Comparison of ENCODE assay signal across 29 cellular contexts in the genomic region with DNA sequence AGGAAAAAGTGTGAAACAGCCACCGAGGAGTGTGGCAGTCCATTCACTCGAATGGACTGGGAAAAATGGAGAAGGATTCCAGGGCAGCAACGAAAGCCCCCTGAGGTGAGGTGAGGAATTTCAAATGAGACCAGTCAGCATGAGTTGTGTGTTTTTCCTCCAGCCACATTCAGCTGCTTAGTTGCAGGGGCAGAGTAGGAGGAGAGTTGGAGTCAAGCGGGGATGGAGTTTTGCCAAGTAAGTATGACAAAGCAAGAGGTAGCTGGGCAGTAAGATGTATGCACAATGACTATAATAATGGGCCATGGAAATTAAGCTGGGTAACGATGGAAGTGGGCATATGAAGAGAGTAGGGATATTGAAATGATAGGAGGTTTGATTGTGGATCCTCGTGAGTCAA.
DNase-seq lines count a peak whose midpoint lies in the region; ATAC-seq and TF ChIP-seq lines count a peak whose summit lies in the region.
"Had no signal": no experiment of that assay in that cellular context is flagged by ENCODE, and none has a peak within 500 bp of the region (broad histone marks: within the 10 kb centered on the region; RNA-seq: fewer than 3 reads in every experiment).

No MANE protein-coding gene starts in this region.

- H3K9me3 ChIP-seq in smooth muscle cell (replicated peaks; ENCODE audit: low read depth), result no peaks in the 10 kb centered on the region
- H3K9me3 ChIP-seq: neutrophil, Peyer's patch, psoas muscle had no signal

- DNase-seq in ELF-1 (ENCODE audit: low read depth, low spot score) (peak; percentile 59), M059J (ENCODE audit: low read depth) (peak; percentile 50), astrocyte of the spinal cord (ENCODE audit: low read depth, low spot score) (peak; percentile 46), iPS-NIHi7 (ENCODE audit: extremely low spot score) (peak; percentile 48), LoVo (ENCODE audit: low spot score) (no peak), smooth muscle cell (lab: John Stamatoyannopoulos, UW; ENCODE audit: unreplicated experiment) (no peak)
- no peak for DNase-seq in stimulated activated CD4-positive, alpha-beta T cell treated with anti-CD3 and anti-CD28 coated beads, Interleukin-2, amount 100 ng/mL, for 48 hours
- DNase-seq: activated CD4-positive, alpha-beta T cell treated with anti-CD3 and anti-CD28 coated beads, Interleukin-2, amount 10 ng/mL, durations not matched to agents 7 days and 5 days; activated effector memory CD4-positive, alpha-beta T cell treated with Interleukin-2 at 50 U/mL for 16 hours; CD8-positive, alpha-beta T cell; effector CD8-positive, alpha-beta T cell; glutamatergic neuron; KBM-7; naive B cell; NCI-H1930; NCI-H2171 treated with DMSO at 0.1 percent for 48 hours; NCI-H524 treated with DMSO at 0.1 percent for 48 hours; Peyer's patch; psoas muscle; SIG-M5; stimulated activated CD4-positive, alpha-beta T cell treated with anti-CD3 and anti-CD28 coated beads, Interleukin-4, amount 100 ng/mL, for 4 hours; T1000; trophoblast cell; WERI-Rb-1 had no signal

- H3K9ac ChIP-seq in smooth muscle cell (ENCODE audit: low read depth), result no peak overlapping the region

- ATAC-seq in HG02852 (IDR thresholded peaks at IDR 0.05; ENCODE audit: unreplicated experiment), result no peak
- ATAC-seq: CD8-positive, alpha-beta T cell; psoas muscle; sciatic nerve had no signal

- TF ChIP-seq CTCF in astrocyte of the spinal cord (IDR thresholded peaks at IDR 0.05; ENCODE audit: low read depth, low read length) (no peak), smooth muscle cell (IDR thresholded peaks at IDR 0.05; ENCODE audit: borderline replicate concordance, insufficient read depth, poor library complexity, severe bottlenecking) (no peak)

- H3K4me1 ChIP-seq in smooth muscle cell (ENCODE audit: low read depth), result no peaks in the 10 kb centered on the region
- H3K4me1 ChIP-seq: Peyer's patch, psoas muscle had no signal

- no peaks in the 10 kb centered on the region for H3F3A ChIP-seq in smooth muscle cell (ENCODE audit: low read depth)

- H3K4me3 ChIP-seq in astrocyte of the spinal cord (ENCODE audit: low read depth, low read length) (no peak overlapping the region), smooth muscle cell (no peak overlapping the region)
- H3K4me3 ChIP-seq: coronary artery, Peyer's patch, psoas muscle had no signal

- H3K27ac ChIP-seq in smooth muscle cell (ENCODE audit: low read depth), result no peak overlapping the region
- H3K27ac ChIP-seq: coronary artery, epithelial cell of prostate, neutrophil, Peyer's patch, psoas muscle, WERI-Rb-1 had no signal

- no peak overlapping the region for H2AFZ ChIP-seq in smooth muscle cell (ENCODE audit: low read depth)

- H3K79me2 ChIP-seq in smooth muscle cell (ENCODE audit: low read depth), result no peaks in the 10 kb centered on the region

- WGBS in smooth muscle cell (ENCODE audit: low lambda C conversion rate), result 75% methylated on average over 6 of the region's 6 CpGs

- H3K4me2 ChIP-seq in smooth muscle cell, result no peak overlapping the region

- no peaks in the 10 kb centered on the region for H3K27me3 ChIP-seq in smooth muscle cell (ENCODE audit: low read depth)
- H3K27me3 ChIP-seq: Peyer's patch had no signal

- H4K20me1 ChIP-seq in smooth muscle cell (ENCODE audit: low read depth), result no peaks in the 10 kb centered on the region

- in situ Hi-C loops in astrocyte of the spinal cord (cut with HindIII; ENCODE audit: low sequenced_read_pairs), result no loop called here

- no peaks in the 10 kb centered on the region for H3K36me3 ChIP-seq in smooth muscle cell (ENCODE audit: low read depth)
- H3K36me3 ChIP-seq: neutrophil, Peyer's patch, WERI-Rb-1 had no signal

Comparison
In these comparisons a context has a peak if more than half of its experiments do, and no peak if none do; other contexts are left out.
1. DNase-seq: peak in ELF-1 (single experiment), M059J (single experiment), astrocyte of the spinal cord (single experiment) and iPS-NIHi7 (single experiment); none in stimulated activated CD4-positive, alpha-beta T cell treated with anti-CD3 and anti-CD28 coated beads, Interleukin-2, amount 100 ng/mL, for 48 hours (0 of 2), LoVo (single experiment) and smooth muscle cell (single experiment).